ENCODE assay signal across 8 cellular contexts in genomic region chr5:54229041-54229780, GRCh38.
DNase-seq lines count a peak whose midpoint lies in the region; ATAC-seq and TF ChIP-seq lines count a peak whose summit lies in the region.

No MANE protein-coding gene starts in this region.

- peak; percentile 62 for DNase-seq in CD1c-positive myeloid dendritic cell (ENCODE audit: extremely low spot score)
- peak; percentile 59 for DNase-seq in NCI-H748 (lab: John Stamatoyannopoulos, UW; ENCODE audit: unreplicated experiment)
- DNase-seq in activated CD8-positive, alpha-beta memory T cell treated with anti-CD3 and anti-CD28 coated beads, Interleukin-2, amount 10 ng/mL, durations not matched to agents 7 days and 5 days, result peak; percentile 82
- DNase-seq in erythroblast (lab: John Stamatoyannopoulos, UW), result peak; percentile 60 to 80
- DNase-seq in naive thymus-derived CD4-positive, alpha-beta T cell, result peak; percentile 32 to 70 (median 62)

- no peaks in the 10 kb centered on the region for H3K27me3 ChIP-seq in naive thymus-derived CD4-positive, alpha-beta T cell (ENCODE audit: control insufficient read depth in 2 of 2, insufficient read depth in 2 of 2, low read length in 2 of 2)

- no peak overlapping the region for H3K4me3 ChIP-seq in naive thymus-derived CD4-positive, alpha-beta T cell (ENCODE audit: low read length)

- H3K4me1 ChIP-seq in naive thymus-derived CD4-positive, alpha-beta T cell (ENCODE audit: control insufficient read depth in 2 of 2, insufficient read depth in 2 of 2, low read length in 2 of 2), result peaks cover 0 to 4% of the 10 kb centered on the region in 2 donors

- intact Hi-C loops in naive thymus-derived CD4-positive, alpha-beta T cell (cut with micrococcal nuclease), result loop anchor here (1.0 to 10.0 kb wide), 6 partner anchors 664 to 1281 kb away; partner anchors contain the start of gene NDUFS4 (in 1 of the 2)

- H3K36me3 Mint-ChIP-seq in activated CD8-positive, alpha-beta memory T cell treated with anti-CD3 and anti-CD28 coated beads, Interleukin-2, amount 10 ng/mL, durations not matched to agents 7 days and 5 days, result no peaks in the 10 kb centered on the region
- H3K36me3 Mint-ChIP-seq in naive thymus-derived CD4-positive, alpha-beta T cell, result peaks cover 0 to 9% (median 4%) of the 10 kb centered on the region in 5 donors
- peaks cover 12% of the 10 kb centered on the region for H3K36me3 Mint-ChIP-seq in stimulated activated memory B cell treated with anti-CD40 and anti-IgM and Interleukin-4, amounts not matched to agents 10 μg/mL and 1 μg/mL and 100 μg/mL, for 72 hours

- no peak for TF ChIP-seq POLR2A in erythroblast (IDR thresholded peaks at IDR 0.05; ENCODE audit: low read length)

- peaks cover 2% of the 10 kb centered on the region for H3K4me1 Mint-ChIP-seq in activated CD8-positive, alpha-beta memory T cell treated with anti-CD3 and anti-CD28 coated beads, Interleukin-2, amount 10 ng/mL, durations not matched to agents 7 days and 5 days
- peaks cover 3 to 39% (median 18%) of the 10 kb centered on the region in 7 donors for H3K4me1 Mint-ChIP-seq in naive thymus-derived CD4-positive, alpha-beta T cell
- H3K4me1 Mint-ChIP-seq in stimulated activated memory B cell treated with anti-CD40 and anti-IgM and Interleukin-4, amounts not matched to agents 10 μg/mL and 1 μg/mL and 100 μg/mL, for 72 hours, result peaks cover 44% of the 10 kb centered on the region

- H3K27me3 Mint-ChIP-seq in activated CD8-positive, alpha-beta memory T cell treated with anti-CD3 and anti-CD28 coated beads, Interleukin-2, amount 10 ng/mL, durations not matched to agents 7 days and 5 days, result peaks cover 2% of the 10 kb centered on the region
- peaks cover 0 to 8% (median 0%) of the 10 kb centered on the region in 5 donors for H3K27me3 Mint-ChIP-seq in naive thymus-derived CD4-positive, alpha-beta T cell
- no peaks in the 10 kb centered on the region for H3K27me3 Mint-ChIP-seq in stimulated activated memory B cell treated with anti-CD40 and anti-IgM and Interleukin-4, amounts not matched to agents 10 μg/mL and 1 μg/mL and 100 μg/mL, for 72 hours

- peak; percentile 96 for ATAC-seq in GM19035 (IDR thresholded peaks at IDR 0.05; ENCODE audit: unreplicated experiment)
- peak; percentile 96 for ATAC-seq in HG03159 (IDR thresholded peaks at IDR 0.05; ENCODE audit: unreplicated experiment)
- ATAC-seq in activated CD8-positive, alpha-beta memory T cell treated with anti-CD3 and anti-CD28 coated beads, Interleukin-2, amount 10 ng/mL, durations not matched to agents 7 days and 5 days, result peak; percentile 71
- ATAC-seq in naive thymus-derived CD4-positive, alpha-beta T cell, result peak; percentile 89
- ATAC-seq in stimulated activated memory B cell treated with anti-CD40 and anti-IgM and Interleukin-4, amounts not matched to agents 10 μg/mL and 1 μg/mL and 100 μg/mL, for 72 hours, result peak; percentile 73

- H3K9me3 ChIP-seq in naive thymus-derived CD4-positive, alpha-beta T cell (ENCODE audit: control insufficient read depth in 2 of 3, low read length in 3 of 3), result no peaks in the 10 kb centered on the region

- CTCF ChIA-PET in activated CD8-positive, alpha-beta memory T cell treated with anti-CD3 and anti-CD28 coated beads, Interleukin-2, amount 10 ng/mL, durations not matched to agents 7 days and 5 days (lab: Charles Lee), result interaction anchor here (0.9 to 3.4 kb wide), 13 partner anchors 13 to 1059 kb away, joined by 3 to 20 read pairs (median 4); no protein-coding TSS in a partner anchor
- CTCF ChIA-PET in naive thymus-derived CD4-positive, alpha-beta T cell (lab: Charles Lee), result interaction anchor here (0.6 to 3.2 kb wide), 9 partner anchors 13 to 1281 kb away, joined by 3 to 14 read pairs (median 3); partner anchors contain the start of gene FST

- no peak overlapping the region for H3K4me3 Mint-ChIP-seq in activated CD8-positive, alpha-beta memory T cell treated with anti-CD3 and anti-CD28 coated beads, Interleukin-2, amount 10 ng/mL, durations not matched to agents 7 days and 5 days
- H3K4me3 Mint-ChIP-seq in naive thymus-derived CD4-positive, alpha-beta T cell, result peak overlapping the region in 1 of 10 donors; percentile 14
- no peak overlapping the region for H3K4me3 Mint-ChIP-seq in stimulated activated memory B cell treated with anti-CD40 and anti-IgM and Interleukin-4, amounts not matched to agents 10 μg/mL and 1 μg/mL and 100 μg/mL, for 72 hours

- H3K9me3 Mint-ChIP-seq in activated CD8-positive, alpha-beta memory T cell treated with anti-CD3 and anti-CD28 coated beads, Interleukin-2, amount 10 ng/mL, durations not matched to agents 7 days and 5 days (ENCODE audit: low read depth), result no peaks in the 10 kb centered on the region
- peaks cover 0 to 5% (median 0%) of the 10 kb centered on the region in 11 donors for H3K9me3 Mint-ChIP-seq in naive thymus-derived CD4-positive, alpha-beta T cell
- H3K9me3 Mint-ChIP-seq in stimulated activated memory B cell treated with anti-CD40 and anti-IgM and Interleukin-4, amounts not matched to agents 10 μg/mL and 1 μg/mL and 100 μg/mL, for 72 hours, result no peaks in the 10 kb centered on the region

- H3K36me3 ChIP-seq in naive thymus-derived CD4-positive, alpha-beta T cell (ENCODE audit: control insufficient read depth in 2 of 3, insufficient read depth in 3 of 3, low read length in 3 of 3), result no peaks in the 10 kb centered on the region

- POLR2A ChIA-PET in naive thymus-derived CD4-positive, alpha-beta T cell (lab: Charles Lee), result no interaction called here

- H3K27ac Mint-ChIP-seq in activated CD8-positive, alpha-beta memory T cell treated with anti-CD3 and anti-CD28 coated beads, Interleukin-2, amount 10 ng/mL, durations not matched to agents 7 days and 5 days, result no peak overlapping the region
- H3K27ac Mint-ChIP-seq in naive thymus-derived CD4-positive, alpha-beta T cell, result peak overlapping the region in 1 of 9 donors; percentile 10
- no peak overlapping the region for H3K27ac Mint-ChIP-seq in stimulated activated memory B cell treated with anti-CD40 and anti-IgM and Interleukin-4, amounts not matched to agents 10 μg/mL and 1 μg/mL and 100 μg/mL, for 72 hours

- no peak overlapping the region for H3K27ac ChIP-seq in naive thymus-derived CD4-positive, alpha-beta T cell (ENCODE audit: low read depth, low read length)
